Comparison of ENCODE assay signal across 9 cellular contexts in the genomic region with DNA sequence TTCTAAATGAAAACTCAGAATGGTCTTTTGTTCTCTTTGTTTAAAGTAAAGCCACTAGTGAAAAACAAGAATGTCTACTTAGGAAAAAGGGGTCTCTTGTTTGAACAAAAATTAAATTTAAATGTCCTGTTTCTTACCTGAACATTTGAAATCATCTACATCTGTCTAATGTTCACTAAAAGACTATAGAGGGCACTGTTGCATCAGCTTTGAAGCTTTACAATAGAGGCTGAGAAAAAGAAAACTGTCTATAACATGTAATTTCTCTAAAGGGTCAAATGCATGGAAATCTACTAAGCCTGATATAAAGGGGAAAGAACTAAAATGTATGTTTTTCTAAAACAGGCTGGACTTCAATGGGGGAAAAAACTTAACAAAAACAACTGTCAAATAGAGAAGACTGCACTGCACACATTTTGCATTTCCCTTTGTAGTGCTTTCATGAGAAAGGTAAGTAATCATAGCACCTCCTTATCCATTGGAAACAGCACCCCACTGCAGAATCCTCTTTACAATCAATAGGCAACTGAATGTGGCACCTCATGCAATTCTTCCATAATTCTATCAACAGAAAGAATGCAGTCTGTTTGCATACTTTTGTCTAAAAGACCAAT. TPM values are rescaled to one million over a fixed set of nuclear protein-coding genes. Genes with fewer than 3 reads are reported as not detected.
A peak's percentile ranks its signal among the peaks of the same experiment; 100 is the strongest.
DNase-seq lines count a peak whose midpoint lies in the region; ATAC-seq and TF ChIP-seq lines count a peak whose summit lies in the region.
"Had no signal": no experiment of that assay in that cellular context is flagged by ENCODE, and none has a peak within 500 bp of the region (broad histone marks: within the 10 kb centered on the region; RNA-seq: fewer than 3 reads in every experiment).

No MANE protein-coding gene starts in this region.

- no peaks in the 10 kb centered on the region for H3K27me3 ChIP-seq in gastroesophageal sphincter

- ATAC-seq in GM21447 (IDR thresholded peaks at IDR 0.05; ENCODE audit: unreplicated experiment) = peak; percentile 75
- ATAC-seq in gastroesophageal sphincter = no peak
- no peak for ATAC-seq in stimulated activated effector memory CD8-positive, alpha-beta T cell treated with anti-CD3 and anti-CD28 coated beads, Interleukin-12 subunit alpha, Interleukin-12 subunit beta, amount 100 ng/mL, for 72 hours

- TF ChIP-seq EP300 in gastroesophageal sphincter (IDR thresholded peaks at IDR 0.05) = no peak

- H3K36me3 ChIP-seq in gastroesophageal sphincter = no peaks in the 10 kb centered on the region

- DNase-seq in DMS114 treated with DMSO at 0.1 percent for 48 hours (lab: John Stamatoyannopoulos, UW; ENCODE audit: unreplicated experiment) = peak; percentile 65
- peak; percentile 61 for DNase-seq in M059J (ENCODE audit: low read depth)
- peak; percentile 8 for DNase-seq in SKM-1 treated with dmso at 0.1 percent for 144 hours (lab: John Stamatoyannopoulos, UW; ENCODE audit: unreplicated experiment)
- peak; percentile 55 for DNase-seq in putamen (ENCODE audit: low spot score)
- no peak for DNase-seq in stimulated activated effector memory CD8-positive, alpha-beta T cell treated with anti-CD3 and anti-CD28 coated beads, Interleukin-12 subunit alpha, Interleukin-12 subunit beta, amount 100 ng/mL, for 72 hours (ENCODE audit: low spot score in 2 of 2)
- no peak for DNase-seq in epidermal melanocyte (ENCODE audit: insufficient read length, low spot score)

- no peaks in the 10 kb centered on the region for H3K36me3 Mint-ChIP-seq in stimulated activated effector memory CD8-positive, alpha-beta T cell treated with anti-CD3 and anti-CD28 coated beads, Interleukin-12 subunit alpha, Interleukin-12 subunit beta, amount 100 ng/mL, for 72 hours

- H3K4me3 Mint-ChIP-seq in stimulated activated effector memory CD8-positive, alpha-beta T cell treated with anti-CD3 and anti-CD28 coated beads, Interleukin-12 subunit alpha, Interleukin-12 subunit beta, amount 100 ng/mL, for 72 hours = no peak overlapping the region
- H3K4me3 Mint-ChIP-seq: T-helper 1 cell treated with Interleukin-12 subunit alpha and Interleukin-12 subunit beta and Interleukin-4 antibody, amounts not matched to agents 30 μg/mL and 1 μg/mL, for 36 hours had no signal

- no peak overlapping the region for H3K4me3 ChIP-seq in gastroesophageal sphincter

- no peak for TF ChIP-seq POLR2A in gastroesophageal sphincter (IDR thresholded peaks at IDR 0.05)

- H3K27ac Mint-ChIP-seq in stimulated activated effector memory CD8-positive, alpha-beta T cell treated with anti-CD3 and anti-CD28 coated beads, Interleukin-12 subunit alpha, Interleukin-12 subunit beta, amount 100 ng/mL, for 72 hours = no peak overlapping the region
- H3K27ac Mint-ChIP-seq: T-helper 1 cell treated with Interleukin-12 subunit alpha and Interleukin-12 subunit beta and Interleukin-4 antibody, amounts not matched to agents 30 μg/mL and 1 μg/mL, for 36 hours had no signal

- no peak overlapping the region for H3K27ac ChIP-seq in gastroesophageal sphincter

- peaks cover 0 to 23% (median 3%) of the 10 kb centered on the region in 3 donors for H3K4me1 ChIP-seq in gastroesophageal sphincter

- no peaks in the 10 kb centered on the region for H3K9me3 Mint-ChIP-seq in stimulated activated effector memory CD8-positive, alpha-beta T cell treated with anti-CD3 and anti-CD28 coated beads, Interleukin-12 subunit alpha, Interleukin-12 subunit beta, amount 100 ng/mL, for 72 hours
- H3K9me3 Mint-ChIP-seq: T-helper 1 cell treated with Interleukin-12 subunit alpha and Interleukin-12 subunit beta and Interleukin-4 antibody, amounts not matched to agents 30 μg/mL and 1 μg/mL, for 36 hours had no signal

- TF ChIP-seq CTCF in gastroesophageal sphincter (IDR thresholded peaks at IDR 0.05) = peak; percentile 34 to 68 (median 59)

- no peaks in the 10 kb centered on the region for H3K9me3 ChIP-seq in gastroesophageal sphincter

- H3K4me1 Mint-ChIP-seq in stimulated activated effector memory CD8-positive, alpha-beta T cell treated with anti-CD3 and anti-CD28 coated beads, Interleukin-12 subunit alpha, Interleukin-12 subunit beta, amount 100 ng/mL, for 72 hours = no peaks in the 10 kb centered on the region

RNA-seq across cellular contexts. Expression of gene DPH6, which starts 26.3 kb away (rescaled TPM):
- total RNA-seq in M059J (2014; rRNA removed; shearing (Covaris generic)) = 9.7 and 14.3 TPM in 2 replicates
- total RNA-seq in gastroesophageal sphincter = 10 to 100 TPM in 3 of 4 donors, 1 to 10 TPM in 1; 5.4 to 46.2 (median 17.7) TPM

Comparison
In these comparisons a context has a peak if more than half of its experiments do, and no peak if none do; other contexts are left out.
1. DNase-seq: peak in DMS114 treated with DMSO at 0.1 percent for 48 hours (single experiment), M059J (single experiment), SKM-1 treated with dmso at 0.1 percent for 144 hours (single experiment) and putamen (single experiment); none in stimulated activated effector memory CD8-positive, alpha-beta T cell treated with anti-CD3 and anti-CD28 coated beads, Interleukin-12 subunit alpha, Interleukin-12 subunit beta, amount 100 ng/mL, for 72 hours (0 of 2) and epidermal melanocyte (single experiment).